10 cellular contexts compared by ENCODE assay signal in the genomic region with DNA sequence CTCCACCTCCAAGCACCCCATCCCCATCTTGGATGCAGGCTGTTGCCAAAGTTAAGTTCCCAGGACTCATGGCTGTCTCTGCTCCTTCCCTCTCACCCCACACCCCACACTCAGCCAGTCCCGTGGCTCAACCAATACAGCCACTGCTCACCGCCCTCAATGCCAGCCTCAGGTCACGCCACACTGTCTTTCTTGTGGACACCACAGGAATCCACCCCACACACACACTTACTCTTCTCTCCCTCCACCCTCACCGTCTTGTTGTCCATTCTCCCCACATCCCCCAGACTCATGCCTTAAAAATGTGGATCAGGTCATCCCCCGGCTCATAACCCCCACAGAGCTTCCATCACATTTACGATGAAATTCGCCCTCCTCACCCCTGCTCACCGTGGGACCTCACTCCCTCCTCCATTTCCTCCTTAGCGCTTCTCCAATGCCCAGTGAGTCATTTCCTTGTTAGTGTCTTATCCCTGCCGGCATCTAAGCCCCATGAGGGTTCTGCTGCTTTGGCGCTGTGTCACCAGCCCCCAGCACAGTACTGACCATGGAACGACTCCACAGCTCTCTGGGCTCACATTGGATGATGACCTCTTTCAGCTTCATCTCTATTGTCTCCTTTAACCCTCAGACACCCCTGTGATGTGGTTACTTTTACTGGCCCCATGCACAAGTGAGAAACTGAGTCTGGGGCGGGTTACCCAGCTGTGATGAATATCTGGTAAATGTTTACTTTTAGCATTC.
DNase-seq lines count a peak whose midpoint lies in the region; ATAC-seq and TF ChIP-seq lines count a peak whose summit lies in the region.
"Had no signal": no experiment of that assay in that cellular context is flagged by ENCODE, and none has a peak within 500 bp of the region (broad histone marks: within the 10 kb centered on the region; RNA-seq: fewer than 3 reads in every experiment).

No MANE protein-coding gene starts in this region.

- H3K4me3 ChIP-seq in RWPE2 (ENCODE audit: severe bottlenecking): no peak overlapping the region
- no peak overlapping the region for H3K4me3 ChIP-seq in skin epidermis

- peaks cover 20% of the 10 kb centered on the region for H3K36me3 ChIP-seq in RWPE2 (ENCODE audit: low read depth)

- H3K27ac Mint-ChIP-seq in T-helper 2 cell treated with Interferon-gamma antibody and Interleukin-4, amounts not matched to agents 5 μg/mL and 100 μg/mL, for 36 hours: no peak overlapping the region
- H3K27ac Mint-ChIP-seq: CD4-positive, alpha-beta T cell had no signal

- peaks cover 4% of the 10 kb centered on the region for H3K27me3 Mint-ChIP-seq in T-helper 2 cell treated with Interferon-gamma antibody and Interleukin-4, amounts not matched to agents 5 μg/mL and 100 μg/mL, for 36 hours (ENCODE audit: low read depth)

- H3K36me3 Mint-ChIP-seq in T-helper 2 cell treated with Interferon-gamma antibody and Interleukin-4, amounts not matched to agents 5 μg/mL and 100 μg/mL, for 36 hours (ENCODE audit: low read depth): no peaks in the 10 kb centered on the region

- H3K9me3 ChIP-seq in RWPE2 (ENCODE audit: severe bottlenecking): no peaks in the 10 kb centered on the region

- H3K4me3 Mint-ChIP-seq in T-helper 2 cell treated with Interferon-gamma antibody and Interleukin-4, amounts not matched to agents 5 μg/mL and 100 μg/mL, for 36 hours: no peak overlapping the region
- H3K4me3 Mint-ChIP-seq: CD4-positive, alpha-beta T cell had no signal

- no peaks in the 10 kb centered on the region for H3K9me3 Mint-ChIP-seq in T-helper 2 cell treated with Interferon-gamma antibody and Interleukin-4, amounts not matched to agents 5 μg/mL and 100 μg/mL, for 36 hours
- H3K9me3 Mint-ChIP-seq: CD4-positive, alpha-beta T cell had no signal

- no peaks in the 10 kb centered on the region for H3K27me3 ChIP-seq in RWPE2 (ENCODE audit: insufficient read depth, poor library complexity, severe bottlenecking)

- peak overlapping the region; percentile 73 for H3K27ac ChIP-seq in RWPE2 (ENCODE audit: poor library complexity, severe bottlenecking)
- H3K27ac ChIP-seq in skin epidermis: peak overlapping the region in 11 of 21 experiments; percentile 0 to 78 (median 52)

- TF ChIP-seq CTCF in RWPE2 (IDR thresholded peaks at IDR 0.05; ENCODE audit: poor library complexity, severe bottlenecking): no peak

- peaks cover 26% of the 10 kb centered on the region for H3K4me1 ChIP-seq in RWPE2 (ENCODE audit: insufficient read depth, poor library complexity, severe bottlenecking)

- peak; percentile 10 for DNase-seq in T-helper 2 cell treated with Interferon-gamma antibody and Interleukin-4, amounts not matched to agents 5 μg/mL and 100 μg/mL, for 36 hours (ENCODE audit: low spot score)
- no peak for DNase-seq in T-helper 2 cell
- DNase-seq in RWPE2 (ENCODE audit: low spot score): no peak
- DNase-seq in fibroblast of peridontal ligament (ENCODE audit: extremely low read depth): peak; percentile 86
- DNase-seq in activated CD8-positive, alpha-beta memory T cell treated with anti-CD3 and anti-CD28 coated beads, Interleukin-2, amount 50 U/mL, for 48 hours: no peak
- no peak for DNase-seq in stimulated activated CD8-positive, alpha-beta memory T cell treated with anti-CD3 and anti-CD28 coated beads, Interleukin-4, amount 100 ng/mL, for 48 hours
- DNase-seq in OCI-M1 (lab: John Stamatoyannopoulos, UW): no peak
- DNase-seq: activated effector memory CD4-positive, alpha-beta T cell treated with anti-CD3 and anti-CD28 coated beads, Interleukin-2, amount 50 U/mL, for 16 hours; CD4-positive, alpha-beta T cell had no signal

- ATAC-seq in RWPE2 (ENCODE audit: low read depth): peak; percentile 89

- H3K4me1 Mint-ChIP-seq in T-helper 2 cell treated with Interferon-gamma antibody and Interleukin-4, amounts not matched to agents 5 μg/mL and 100 μg/mL, for 36 hours (ENCODE audit: low read depth): peaks cover 5% of the 10 kb centered on the region

Comparison
In these comparisons a context has a peak if more than half of its experiments do, and no peak if none do; other contexts are left out.
1. DNase-seq: peak in T-helper 2 cell treated with Interferon-gamma antibody and Interleukin-4, amounts not matched to agents 5 μg/mL and 100 μg/mL, for 36 hours (single experiment) and fibroblast of peridontal ligament (single experiment); none in T-helper 2 cell (0 of 5), RWPE2 (single experiment), activated CD8-positive, alpha-beta memory T cell treated with anti-CD3 and anti-CD28 coated beads, Interleukin-2, amount 50 U/mL, for 48 hours (single experiment), stimulated activated CD8-positive, alpha-beta memory T cell treated with anti-CD3 and anti-CD28 coated beads, Interleukin-4, amount 100 ng/mL, for 48 hours (single experiment) and OCI-M1 (single experiment).